In genomic region chr1:180157108-180157507, GRCh38 we compare ENCODE assay signal across 8 cellular contexts. TPM values are rescaled to one million over a fixed set of nuclear protein-coding genes. Genes with fewer than 3 reads are reported as not detected.
DNase-seq lines count a peak whose midpoint lies in the region; TF ChIP-seq lines count a peak whose summit lies in the region.

No MANE protein-coding gene starts in this region.

- no peak for TF ChIP-seq CTCF in esophagus squamous epithelium (IDR thresholded peaks at IDR 0.05)
- TF ChIP-seq CTCF in progenitor cell of endocrine pancreas (IDR thresholded peaks at IDR 0.05; ENCODE audit: unreplicated experiment), result no peak

- TF ChIP-seq POLR2A in esophagus squamous epithelium (IDR thresholded peaks at IDR 0.05), result no peak

- 69 to 84% methylated on average over 3 of the region's 4 CpGs for WGBS in esophagus squamous epithelium, 2 donors

- H3K4me3 ChIP-seq in SJSA1 (no peak overlapping the region), esophagus squamous epithelium (peak overlapping the region in 3 of 4 donors; percentile 87 to 99 (median 89))

- H3K4me1 ChIP-seq in SJSA1 (replicated peaks) (peaks cover 46% of the 10 kb centered on the region), esophagus squamous epithelium (peaks cover 6 to 50% (median 25%) of the 10 kb centered on the region in 3 donors)

- H3K36me3 Mint-ChIP-seq in progenitor cell of endocrine pancreas (ENCODE audit: insufficient read depth), result peaks cover 4% of the 10 kb centered on the region

- H3K4me1 Mint-ChIP-seq in progenitor cell of endocrine pancreas (ENCODE audit: low read depth), result peaks cover 60% of the 10 kb centered on the region

- H3K27ac Mint-ChIP-seq in progenitor cell of endocrine pancreas, result peak overlapping the region; percentile 96

- no peaks in the 10 kb centered on the region for H3K27me3 ChIP-seq in SJSA1 (replicated peaks)
- H3K27me3 ChIP-seq in esophagus squamous epithelium, result no peaks in the 10 kb centered on the region

- peak overlapping the region; percentile 2; the same call in 1 of the 2 replicates for H3K27ac ChIP-seq in SJSA1
- peak overlapping the region in 3 of 4 donors; percentile 17 to 96 (median 60) for H3K27ac ChIP-seq in esophagus squamous epithelium

- H3K27me3 Mint-ChIP-seq in progenitor cell of endocrine pancreas, result peaks cover 26% of the 10 kb centered on the region

- no peaks in the 10 kb centered on the region for H3K9me3 ChIP-seq in SJSA1 (replicated peaks)
- H3K9me3 ChIP-seq in esophagus squamous epithelium, result no peaks in the 10 kb centered on the region

- peak overlapping the region; percentile 92 for H3K4me3 Mint-ChIP-seq in progenitor cell of endocrine pancreas (ENCODE audit: low read depth)

- H3K36me3 ChIP-seq in SJSA1, result no peaks in the 10 kb centered on the region; the same call in 1 of the 2 replicates
- no peaks in the 10 kb centered on the region for H3K36me3 ChIP-seq in esophagus squamous epithelium

- intact Hi-C loops in esophagus squamous epithelium (cut with DNase I) (no loop called here), posterior vena cava (cut with DNase I) (no loop called here)

- peak; percentile 70 for DNase-seq in EL
- DNase-seq in SJSA1 (ENCODE audit: low read depth in 1 of 2, low spot score in 2 of 2), result peak; percentile 37 to 57
- DNase-seq in esophagus squamous epithelium (lab: John Stamatoyannopoulos, UW), result no peak
- no peak for DNase-seq in progenitor cell of endocrine pancreas (ENCODE audit: low spot score, unreplicated experiment)
- no peak for DNase-seq in putamen (ENCODE audit: low spot score)
- no peak for DNase-seq in NCI-H2107 treated with DMSO at 0.1 percent for 48 hours (lab: John Stamatoyannopoulos, UW; ENCODE audit: unreplicated experiment)
- no peak for DNase-seq in cerebellar cortex (ENCODE audit: low spot score)
- DNase-seq in posterior vena cava (ENCODE audit: low spot score), result no peak

- H3K9me3 Mint-ChIP-seq in progenitor cell of endocrine pancreas (ENCODE audit: low read depth), result no peaks in the 10 kb centered on the region

RNA-seq across cellular contexts. Expression of gene QSOX1, which starts 2.4 kb away (rescaled TPM):
- 163 and 262 TPM in 2 replicates for total RNA-seq in SJSA1 (2014; rRNA removed; shearing (Covaris generic))
- 100 to 1,000 TPM in 3 of 4 donors, 10 to 100 TPM in 1; 74.9 to 184 (median 107) TPM for total RNA-seq in esophagus squamous epithelium
- total RNA-seq in progenitor cell of endocrine pancreas, result 215 and 221 TPM in 2 replicates
- 100 to 1,000 TPM in 1 of 2 donors, 10 to 100 TPM in 1; 80.3 to 104 TPM for total RNA-seq in posterior vena cava

Comparison
In these comparisons a context has a peak if more than half of its experiments do, and no peak if none do; other contexts are left out.
1. DNase-seq: peak in EL (single experiment) and SJSA1 (2 of 2); none in esophagus squamous epithelium (single experiment), progenitor cell of endocrine pancreas (single experiment), putamen (single experiment), NCI-H2107 treated with DMSO at 0.1 percent for 48 hours (single experiment), cerebellar cortex (single experiment) and posterior vena cava (single experiment).